23 cellular contexts compared by ENCODE assay signal in genomic region chr10:45437587-45438456, GRCh38.
DNase-seq lines count a peak whose midpoint lies in the region; ATAC-seq, FAIRE-seq and TF ChIP-seq lines count a peak whose summit lies in the region.
"Had no signal": no experiment of that assay in that cellular context is flagged by ENCODE, and none has a peak within 500 bp of the region (broad histone marks: within the 10 kb centered on the region; RNA-seq: fewer than 3 reads in every experiment).

No MANE protein-coding gene starts in this region.

- peaks cover 25% of the 10 kb centered on the region for H3K9me3 Mint-ChIP-seq in dendritic cell treated with granulocyte-macrophage colony-stimulating factor and Interleukin-4, amounts not matched to agents 40 ng/mL and 50 ng/mL, for 4 days

- no peak overlapping the region for H2AFZ ChIP-seq in OCI-LY1 (ENCODE audit: low read length)
- H2AFZ ChIP-seq: GM23338 had no signal

- peak; percentile 27 to 52 for DNase-seq in AML-193 (lab: John Stamatoyannopoulos, UW)
- DNase-seq in GM12891 (ENCODE audit: insufficient read length, low spot score), result no peak
- no peak for DNase-seq in NCI-H2107 (lab: John Stamatoyannopoulos, UW)
- DNase-seq in cortex of kidney (lab: John Stamatoyannopoulos, UW), result no peak
- DNase-seq: activated CD4-positive, alpha-beta T cell treated with anti-CD3 and anti-CD28 coated beads for 36 hours; activated naive CD4-positive, alpha-beta T cell treated with anti-CD3 and anti-CD28 coated beads, Interleukin-2, amount 10 ng/mL, durations not matched to agents 7 days and 5 days; activated T-cell treated with anti-CD3 and anti-CD28 coated beads for 4 hours; Calu3; GDM1; hypothalamus; kidney glomerular epithelial cell; NCI-H1436; NCI-H226; NK-92 treated with Interleukin-12 subunit alpha and Interleukin-12 subunit beta, amount 100 ng/mL, for 24 hours; Right ventricle myocardium superior; stimulated activated CD4-positive, alpha-beta T cell treated with anti-CD3 and anti-CD28 coated beads, Interleukin-15, amount 100 ng/mL, for 24 hours had no signal

- peaks cover 97% of the 10 kb centered on the region for H3K36me3 Mint-ChIP-seq in dendritic cell treated with granulocyte-macrophage colony-stimulating factor and Interleukin-4, amounts not matched to agents 40 ng/mL and 50 ng/mL, for 4 days (ENCODE audit: low read depth)

- peaks cover 95% of the 10 kb centered on the region for H3K36me3 ChIP-seq in OCI-LY1 (ENCODE audit: insufficient read depth, low read length)

- ATAC-seq in GM19467 (IDR thresholded peaks at IDR 0.05; ENCODE audit: unreplicated experiment), result no peak
- no peak for ATAC-seq in activated CD4-positive, CD25-positive, alpha-beta regulatory T cell treated with anti-CD3 and anti-CD28 coated beads, Interleukin-2, amount 50 U/mL, for 24 hours
- ATAC-seq: activated CD4-positive, alpha-beta T cell treated with anti-CD3 and anti-CD28 coated beads for 36 hours; GM23338 had no signal

- H3K4me1 ChIP-seq in OCI-LY1 (ENCODE audit: insufficient read depth, low read length, severe bottlenecking), result peaks cover 18% of the 10 kb centered on the region

- peaks cover 2% of the 10 kb centered on the region for H3K27me3 Mint-ChIP-seq in dendritic cell treated with granulocyte-macrophage colony-stimulating factor and Interleukin-4, amounts not matched to agents 40 ng/mL and 50 ng/mL, for 4 days

- H3K9me3 ChIP-seq in OCI-LY1 (ENCODE audit: low read length), result 0 out of 2 replicates have a peak, but pooled peaks cover 4% of the 10 kb centered on the region

- H3K4me3 ChIP-seq in OCI-LY1 (ENCODE audit: low read depth, low read length, poor library complexity, severe bottlenecking), result no peak overlapping the region
- H3K4me3 ChIP-seq: GM23338 had no signal

- no peak for TF ChIP-seq POLR2A in GM12891 (IDR thresholded peaks at IDR 0.05; ENCODE audit: low read depth, low read length)

- peak overlapping the region; percentile 56 for H3K27ac ChIP-seq in OCI-LY1 (ENCODE audit: low read depth, low read length, poor library complexity, severe bottlenecking)
- H3K27ac ChIP-seq: KMS-11 had no signal

- H3K9ac ChIP-seq in OCI-LY1 (ENCODE audit: low read length), result no peak overlapping the region
- H3K9ac ChIP-seq: KMS-11 had no signal

- no peaks in the 10 kb centered on the region for H3F3A ChIP-seq in OCI-LY1 (ENCODE audit: insufficient read depth, low read length)

- FAIRE-seq in GM12891 (lab: Jason Lieb, UNC), result peak; percentile 77

- intact Hi-C loops in dendritic cell treated with granulocyte-macrophage colony-stimulating factor and Interleukin-4, amounts not matched to agents 40 ng/mL and 50 ng/mL, for 4 days (cut with micrococcal nuclease), result no loop called here

- no peaks in the 10 kb centered on the region for H3K79me2 ChIP-seq in OCI-LY1 (ENCODE audit: insufficient read depth, low read length)

- TF ChIP-seq CTCF in OCI-LY1 (IDR thresholded peaks at IDR 0.05; ENCODE audit: low read length), result no peak

- no peaks in the 10 kb centered on the region for H4K20me1 ChIP-seq in OCI-LY1 (ENCODE audit: insufficient read depth, low read length)

- no peaks in the 10 kb centered on the region for H3K27me3 ChIP-seq in OCI-LY1 (ENCODE audit: insufficient read depth, low read length)

- peaks cover 75% of the 10 kb centered on the region for H3K4me1 Mint-ChIP-seq in dendritic cell treated with granulocyte-macrophage colony-stimulating factor and Interleukin-4, amounts not matched to agents 40 ng/mL and 50 ng/mL, for 4 days (ENCODE audit: low read depth)

- peak overlapping the region; percentile 52 for H3K27ac Mint-ChIP-seq in dendritic cell treated with granulocyte-macrophage colony-stimulating factor and Interleukin-4, amounts not matched to agents 40 ng/mL and 50 ng/mL, for 4 days
- H3K27ac Mint-ChIP-seq: activated CD4-positive, alpha-beta T cell treated with anti-CD3 and anti-CD28 coated beads for 36 hours; activated naive CD4-positive, alpha-beta T cell treated with anti-CD3 and anti-CD28 coated beads, Interleukin-2, amount 10 ng/mL, durations not matched to agents 7 days and 5 days; GM23338; T-helper 1 cell treated with Interleukin-12 subunit alpha and Interleukin-12 subunit beta and Interleukin-4 antibody, amounts not matched to agents 30 μg/mL and 1 μg/mL, for 36 hours had no signal

- H3K4me3 Mint-ChIP-seq in dendritic cell treated with granulocyte-macrophage colony-stimulating factor and Interleukin-4, amounts not matched to agents 40 ng/mL and 50 ng/mL, for 4 days, result no peak overlapping the region
- H3K4me3 Mint-ChIP-seq: activated CD4-positive, alpha-beta T cell treated with anti-CD3 and anti-CD28 coated beads for 36 hours; activated naive CD4-positive, alpha-beta T cell treated with anti-CD3 and anti-CD28 coated beads, Interleukin-2, amount 10 ng/mL, durations not matched to agents 7 days and 5 days; GM23338; T-helper 1 cell treated with Interleukin-12 subunit alpha and Interleukin-12 subunit beta and Interleukin-4 antibody, amounts not matched to agents 30 μg/mL and 1 μg/mL, for 36 hours had no signal

- H3K9me2 ChIP-seq in OCI-LY1 (ENCODE audit: low read depth, low read length), result no peaks in the 10 kb centered on the region

- no peak overlapping the region for H3K4me2 ChIP-seq in OCI-LY1 (ENCODE audit: low read length)
- H3K4me2 ChIP-seq: GM23338, KMS-11 had no signal

TF ChIP-seq in GM12891, 5 proteins besides CTCF, POLR2A, EP300 and RAD21:
- TF ChIP-seq POU2F2 (IDR thresholded peaks at IDR 0.05; ENCODE audit: low read depth, low read length) (no peak), POLR2AphosphoS5 (IDR thresholded peaks at IDR 0.05; ENCODE audit: low read depth, low read length) (no peak), SPI1 (IDR thresholded peaks at IDR 0.05; ENCODE audit: low read depth, low read length) (peak; percentile 34; the same call in 1 of the 2 replicates), PAX5 (IDR thresholded peaks at IDR 0.05; ENCODE audit: insufficient read depth, low read length, severe bottlenecking) (no peak), TAF1 (IDR thresholded peaks at IDR 0.05; ENCODE audit: low read depth, low read length) (no peak)
TF ChIP-seq in GM12891: peak in this region for 1.

Comparison
In these comparisons a context has a peak if more than half of its experiments do, and no peak if none do; other contexts are left out.
1. DNase-seq: peak in AML-193 (2 of 2); none in GM12891 (single experiment), NCI-H2107 (single experiment) and cortex of kidney (single experiment).